Comparison of ENCODE assay signal across 8 cellular contexts in genomic region chr15:94306700-94307650, GRCh38.
DNase-seq lines count a peak whose midpoint lies in the region; ATAC-seq and TF ChIP-seq lines count a peak whose summit lies in the region.

No MANE protein-coding gene starts in this region.

- H3K4me3 ChIP-seq in CD4-positive, alpha-beta memory T cell (ENCODE audit: low read length in 2 of 2), result no peak overlapping the region
- no peak overlapping the region for H3K4me3 ChIP-seq in upper lobe of right lung

- ATAC-seq in GM19351 (IDR thresholded peaks at IDR 0.05; ENCODE audit: unreplicated experiment) (peak; percentile 87), HG03378 (IDR thresholded peaks at IDR 0.05; ENCODE audit: unreplicated experiment) (peak; percentile 96), upper lobe of right lung (peak; percentile 48), WTC11 (no peak)
- peak; percentile 54 to 84 for ATAC-seq in activated naive CD4-positive, alpha-beta T cell treated with anti-CD3 and anti-CD28 coated beads, Interleukin-2, amount 50 U/mL, for 72 hours

- DNase-seq in CD4-positive, alpha-beta memory T cell, result peak in 3 of 5 donors; percentile 11 to 28 (median 15)
- peak in 1 of 2 donors; percentile 26 for DNase-seq in activated naive CD4-positive, alpha-beta T cell treated with anti-CD3 and anti-CD28 coated beads, Interleukin-2, amount 50 U/mL, for 72 hours (ENCODE audit: low spot score in 2 of 2)
- no peak for DNase-seq in upper lobe of right lung
- DNase-seq in NCI-H524 (lab: John Stamatoyannopoulos, UW), result no peak
- no peak for DNase-seq in DMS 273 (lab: John Stamatoyannopoulos, UW; ENCODE audit: unreplicated experiment)
- DNase-seq in WTC11 (ENCODE audit: low spot score), result no peak

- peaks cover 7% of the 10 kb centered on the region for H3K4me1 ChIP-seq in CD4-positive, alpha-beta memory T cell (ENCODE audit: insufficient read depth, low read length)
- H3K4me1 ChIP-seq in upper lobe of right lung, result no peaks in the 10 kb centered on the region

- no peaks in the 10 kb centered on the region for H3K27me3 ChIP-seq in CD4-positive, alpha-beta memory T cell (ENCODE audit: insufficient read depth, low read length)
- no peaks in the 10 kb centered on the region for H3K27me3 ChIP-seq in upper lobe of right lung

- H3K4me1 Mint-ChIP-seq in CD4-positive, alpha-beta memory T cell, result peaks cover 18 to 35% (median 25%) of the 10 kb centered on the region in 4 donors
- H3K4me1 Mint-ChIP-seq in WTC11, result peaks cover 4% of the 10 kb centered on the region; the same call in 1 of the 2 replicates

- no peaks in the 10 kb centered on the region for H3K9me3 ChIP-seq in CD4-positive, alpha-beta memory T cell (ENCODE audit: control insufficient read depth in 1 of 2, low read length in 2 of 2)
- no peaks in the 10 kb centered on the region for H3K9me3 ChIP-seq in upper lobe of right lung

- intact Hi-C loops in CD4-positive, alpha-beta memory T cell (cut with micrococcal nuclease), result no loop called here
- intact Hi-C loops in upper lobe of right lung (cut with DNase I), result no loop called here

- H3K27me3 Mint-ChIP-seq in CD4-positive, alpha-beta memory T cell, result no peaks in the 10 kb centered on the region
- H3K27me3 Mint-ChIP-seq in WTC11 (ENCODE audit: low read depth), result no peaks in the 10 kb centered on the region

- no peak for TF ChIP-seq CTCF in upper lobe of right lung (IDR thresholded peaks at IDR 0.05)
- TF ChIP-seq CTCF in WTC11 (IDR thresholded peaks at IDR 0.05), result no peak

- peak overlapping the region in 1 of 8 donors; percentile 35 for H3K4me3 Mint-ChIP-seq in CD4-positive, alpha-beta memory T cell
- H3K4me3 Mint-ChIP-seq in WTC11, result no peak overlapping the region

- no peaks in the 10 kb centered on the region for H3K36me3 ChIP-seq in CD4-positive, alpha-beta memory T cell (ENCODE audit: insufficient read depth, low read length)
- no peaks in the 10 kb centered on the region for H3K36me3 ChIP-seq in upper lobe of right lung

- CTCF ChIA-PET in CD4-positive, alpha-beta memory T cell (lab: Charles Lee; ENCODE audit: partially characterized antibody), result interaction anchor here (0.6 to 1.9 kb wide), 4 partner anchors 13 to 1220 kb away, joined by 3 to 8 read pairs (median 4); no protein-coding TSS in a partner anchor
- CTCF ChIA-PET in WTC11 (lab: Charles Lee), result no interaction called here

- peak overlapping the region in 6 of 7 donors; percentile 4 to 81 (median 32) for H3K27ac Mint-ChIP-seq in CD4-positive, alpha-beta memory T cell
- H3K27ac Mint-ChIP-seq in activated naive CD4-positive, alpha-beta T cell treated with anti-CD3 and anti-CD28 coated beads, Interleukin-2, amount 50 U/mL, for 72 hours, result peak overlapping the region; percentile 34 to 87
- H3K27ac Mint-ChIP-seq in WTC11, result no peak overlapping the region

- POLR2A ChIA-PET in CD4-positive, alpha-beta memory T cell (lab: Charles Lee; ENCODE audit: partially characterized antibody), result interaction anchor here (0.7 to 1.2 kb wide), 2 partner anchors 19 to 77 kb away, joined by 3 to 4 read pairs; no protein-coding TSS in a partner anchor
- POLR2A ChIA-PET in WTC11 (lab: Charles Lee), result no interaction called here

- no peak overlapping the region for H3K27ac ChIP-seq in CD4-positive, alpha-beta memory T cell (ENCODE audit: low read depth, low read length)
- H3K27ac ChIP-seq in upper lobe of right lung, result no peak overlapping the region

- peaks cover 32 to 41% of the 10 kb centered on the region in 2 donors for H3K36me3 Mint-ChIP-seq in CD4-positive, alpha-beta memory T cell
- H3K36me3 Mint-ChIP-seq in activated naive CD4-positive, alpha-beta T cell treated with anti-CD3 and anti-CD28 coated beads, Interleukin-2, amount 50 U/mL, for 72 hours, result peaks cover 26 to 51% of the 10 kb centered on the region in 2 donors
- H3K36me3 Mint-ChIP-seq in WTC11, result peaks cover 17% of the 10 kb centered on the region

- H3K9me3 Mint-ChIP-seq in CD4-positive, alpha-beta memory T cell, result peaks cover 0 to 3% (median 0%) of the 10 kb centered on the region in 8 donors
- peaks cover 7 to 17% of the 10 kb centered on the region in 2 donors for H3K9me3 Mint-ChIP-seq in activated naive CD4-positive, alpha-beta T cell treated with anti-CD3 and anti-CD28 coated beads, Interleukin-2, amount 50 U/mL, for 72 hours
- H3K9me3 Mint-ChIP-seq in WTC11, result peaks cover 21% of the 10 kb centered on the region

TF ChIP-seq in WTC11, 78 proteins besides CTCF, POLR2A, EP300 and RAD21:
- TF ChIP-seq SP1 (CRISPR knock-in tag; conservative IDR thresholded peaks at IDR 0.05), result no peak
- TF ChIP-seq CREM (CRISPR knock-in tag; IDR thresholded peaks at IDR 0.05), result no peak
- no peak for TF ChIP-seq ZNF317 (CRISPR knock-in tag; IDR thresholded peaks at IDR 0.05; ENCODE audit: borderline replicate concordance, low read depth)
TF ChIP-seq in WTC11: peak in this region for 0.

Comparison
In these comparisons a context has a peak if more than half of its experiments do, and no peak if none do; other contexts are left out.
1. DNase-seq: peak in CD4-positive, alpha-beta memory T cell (3 of 5); none in upper lobe of right lung (single experiment), NCI-H524 (0 of 2), DMS 273 (single experiment) and WTC11 (single experiment).